8 cellular contexts compared by ENCODE assay signal in genomic region chr10:102660891-102661613, GRCh38. TPM values are rescaled to one million over a fixed set of nuclear protein-coding genes. Genes with fewer than 3 reads are reported as not detected.
DNase-seq lines count a peak whose midpoint lies in the region; ATAC-seq and TF ChIP-seq lines count a peak whose summit lies in the region.

No MANE protein-coding gene starts in this region.

- H3K36me3 Mint-ChIP-seq in activated T-cell treated with anti-CD3 and anti-CD28 coated beads, Interleukin-2, amount 50 U/mL, for 24 hours (ENCODE audit: low read depth), result peaks cover 33% of the 10 kb centered on the region
- peaks cover 25 to 38% of the 10 kb centered on the region in 2 donors for H3K36me3 Mint-ChIP-seq in CD14-positive monocyte

- H3K4me1 ChIP-seq in HEK293 (ENCODE audit: control insufficient read depth, insufficient read depth, low read length), result no peaks in the 10 kb centered on the region
- peaks cover 25 to 61% (median 44%) of the 10 kb centered on the region in 6 donors for H3K4me1 ChIP-seq in spleen

- peak overlapping the region; percentile 88 for H3K27ac Mint-ChIP-seq in activated T-cell treated with anti-CD3 and anti-CD28 coated beads, Interleukin-2, amount 50 U/mL, for 24 hours
- peak overlapping the region in 3 of 7 donors; percentile 11 to 50 (median 46) for H3K27ac Mint-ChIP-seq in CD14-positive monocyte

- H3K27ac ChIP-seq in HEK293 (ENCODE audit: extremely low read depth, low read depth, low read length) (no peak overlapping the region), spleen (peak overlapping the region; percentile 27 to 82 (median 61))

- no peaks in the 10 kb centered on the region for H3K9me3 ChIP-seq in HEK293 (ENCODE audit: control insufficient read depth, insufficient read depth, low read depth, low read length)
- no peaks in the 10 kb centered on the region for H3K9me3 ChIP-seq in spleen

- H3K4me3 ChIP-seq in HEK293 (ENCODE audit: low read depth, low read length) (no peak overlapping the region), spleen (peak overlapping the region in 2 of 8 donors; percentile 13 to 24)

- peak overlapping the region; percentile 59 for H3K4me3 Mint-ChIP-seq in activated T-cell treated with anti-CD3 and anti-CD28 coated beads, Interleukin-2, amount 50 U/mL, for 24 hours
- peak overlapping the region in 1 of 2 donors; percentile 41 for H3K4me3 Mint-ChIP-seq in CD14-positive monocyte

- peaks cover 0 to 24% of the 10 kb centered on the region in 2 experiments; a peak in 2 of 3 replicates for H3K36me3 ChIP-seq in HEK293 (ENCODE audit: control insufficient read depth in 2 of 2, insufficient read depth in 1 of 2, low read length in 2 of 2)
- H3K36me3 ChIP-seq in spleen, result peaks cover 3 to 35% (median 24%) of the 10 kb centered on the region in 6 donors

- H3K27me3 ChIP-seq in spleen (replicated peaks in 1 of 7), result no peaks in the 10 kb centered on the region

- ATAC-seq in GM18498 (IDR thresholded peaks at IDR 0.05; ENCODE audit: unreplicated experiment), result peak; percentile 87

- H3K4me1 Mint-ChIP-seq in activated T-cell treated with anti-CD3 and anti-CD28 coated beads, Interleukin-2, amount 50 U/mL, for 24 hours (ENCODE audit: low read depth), result peaks cover 45% of the 10 kb centered on the region
- H3K4me1 Mint-ChIP-seq in CD14-positive monocyte, result peaks cover 41% of the 10 kb centered on the region

- no peak for TF ChIP-seq POLR2A in spleen (IDR thresholded peaks at IDR 0.05)

- WGBS in spleen, 5 donors, result 1 to 4% (median 4%) methylated on average over 9 to 22 of the region's 22 CpGs

- POLR2A ChIA-PET in HEK293 (lab: Yijun Ruan, JAX), result interaction anchor here (1.0 to 1.5 kb wide), 2 partner anchors 15 to 53 kb away, joined by 3 to 7 read pairs; partner anchors contain the start of gene ARL3

- no peaks in the 10 kb centered on the region for H3K27me3 Mint-ChIP-seq in activated T-cell treated with anti-CD3 and anti-CD28 coated beads, Interleukin-2, amount 50 U/mL, for 24 hours
- H3K27me3 Mint-ChIP-seq in CD14-positive monocyte (ENCODE audit: low read depth in 3 of 3), result peaks cover 0 to 4% (median 2%) of the 10 kb centered on the region in 3 donors

- no peaks in the 10 kb centered on the region for H3K9me3 Mint-ChIP-seq in activated T-cell treated with anti-CD3 and anti-CD28 coated beads, Interleukin-2, amount 50 U/mL, for 24 hours
- no peaks in the 10 kb centered on the region for H3K9me3 Mint-ChIP-seq in CD14-positive monocyte

- no peak for TF ChIP-seq CTCF in HEK293 (tag by site-specific recombination; IDR thresholded peaks at IDR 0.05)
- no peak for TF ChIP-seq CTCF in spleen (IDR thresholded peaks at IDR 0.05 in 8 of 11, conservative IDR thresholded peaks at IDR 0.05 in 3 of 11)
- TF ChIP-seq CTCF in CD14-positive monocyte (IDR thresholded peaks at IDR 0.05), result no peak

- CTCF ChIA-PET in HEK293 (lab: Yijun Ruan, JAX), result interaction anchor here (0.6 to 2.0 kb wide), 3 partner anchors 8 to 1083 kb away, joined by 3 to 15 read pairs (median 4); partner anchors contain the start of gene SUFU

- intact Hi-C loops in head of caudate nucleus (cut with DNase I), result no loop called here
- intact Hi-C loops in spleen (cut with DNase I; ENCODE audit: low total_unique reads), result no loop called here
- intact Hi-C loops in CD14-positive monocyte (cut with micrococcal nuclease), result no loop called here

- DNase-seq in NCI-H146 treated with DMSO at 0.1 percent for 48 hours (lab: John Stamatoyannopoulos, UW; ENCODE audit: unreplicated experiment) (peak; percentile 7), head of caudate nucleus (peak in 37 of 42 donors; percentile 49 to 86 (median 66)), spleen (peak; percentile 90), CD14-positive monocyte (ENCODE audit: low spot score) (no peak)
- peak; percentile 83 for DNase-seq in activated T-cell treated with anti-CD3 and anti-CD28 coated beads, Interleukin-2, amount 50 U/mL, for 24 hours
- no peak for DNase-seq in effector CD8-positive, alpha-beta T cell (lab: John Stamatoyannopoulos, UW)

TF ChIP-seq in HEK293, 187 proteins besides CTCF, POLR2A, EP300 and RAD21 (continues in another document):
- TF ChIP-seq ZIC2 (tag by site-specific recombination; IDR thresholded peaks at IDR 0.05), result peak; percentile 76; the same call in 1 of the 2 replicates
- TF ChIP-seq ZNF239 (tag by site-specific recombination; IDR thresholded peaks at IDR 0.05), result no peak
- TF ChIP-seq KLF16 (tag by site-specific recombination; IDR thresholded peaks at IDR 0.05), result no peak
- no peak for TF ChIP-seq SP7 (tag by site-specific recombination; IDR thresholded peaks at IDR 0.05)
- no peak for TF ChIP-seq ZNF596 (tag by site-specific recombination; IDR thresholded peaks at IDR 0.05)
- TF ChIP-seq ZNF311 (tag by site-specific recombination; IDR thresholded peaks at IDR 0.05; ENCODE audit: borderline replicate concordance), result no peak
- no peak for TF ChIP-seq ZNF549 (tag by site-specific recombination; IDR thresholded peaks at IDR 0.05)
- no peak for TF ChIP-seq ZNF645 (tag by site-specific recombination; IDR thresholded peaks at IDR 0.05)
- TF ChIP-seq ZNF37A (tag by site-specific recombination; IDR thresholded peaks at IDR 0.05), result no peak
- no peak for TF ChIP-seq WT1 (tag by site-specific recombination; IDR thresholded peaks at IDR 0.05)
- TF ChIP-seq ZNF692 (tag by site-specific recombination; IDR thresholded peaks at IDR 0.05), result no peak
- no peak for TF ChIP-seq KLF8 (tag by site-specific recombination; IDR thresholded peaks at IDR 0.05)
- no peak for TF ChIP-seq ZNF10 (tag by site-specific recombination; IDR thresholded peaks at IDR 0.05)
- TF ChIP-seq, protein P1, sequence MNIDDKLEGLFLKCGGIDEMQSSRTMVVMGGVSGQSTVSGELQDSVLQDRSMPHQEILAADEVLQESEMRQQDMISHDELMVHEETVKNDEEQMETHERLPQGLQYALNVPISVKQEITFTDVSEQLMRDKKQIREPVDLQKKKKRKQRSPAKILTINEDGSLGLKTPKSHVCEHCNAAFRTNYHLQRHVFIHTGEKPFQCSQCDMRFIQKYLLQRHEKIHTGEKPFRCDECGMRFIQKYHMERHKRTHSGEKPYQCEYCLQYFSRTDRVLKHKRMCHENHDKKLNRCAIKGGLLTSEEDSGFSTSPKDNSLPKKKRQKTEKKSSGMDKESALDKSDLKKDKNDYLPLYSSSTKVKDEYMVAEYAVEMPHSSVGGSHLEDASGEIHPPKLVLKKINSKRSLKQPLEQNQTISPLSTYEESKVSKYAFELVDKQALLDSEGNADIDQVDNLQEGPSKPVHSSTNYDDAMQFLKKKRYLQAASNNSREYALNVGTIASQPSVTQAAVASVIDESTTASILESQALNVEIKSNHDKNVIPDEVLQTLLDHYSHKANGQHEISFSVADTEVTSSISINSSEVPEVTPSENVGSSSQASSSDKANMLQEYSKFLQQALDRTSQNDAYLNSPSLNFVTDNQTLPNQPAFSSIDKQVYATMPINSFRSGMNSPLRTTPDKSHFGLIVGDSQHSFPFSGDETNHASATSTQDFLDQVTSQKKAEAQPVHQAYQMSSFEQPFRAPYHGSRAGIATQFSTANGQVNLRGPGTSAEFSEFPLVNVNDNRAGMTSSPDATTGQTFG (tag by site-specific recombination; IDR thresholded peaks at IDR 0.05; ENCODE audit: borderline replicate concordance), result no peak
- TF ChIP-seq ZSCAN23 (tag by site-specific recombination; IDR thresholded peaks at IDR 0.05), result no peak
- no peak for TF ChIP-seq ZNF24 (tag by site-specific recombination; IDR thresholded peaks at IDR 0.05)
- peak; percentile 85 for TF ChIP-seq ZBTB8A (tag by site-specific recombination; IDR thresholded peaks at IDR 0.05)
- no peak for TF ChIP-seq ZNF121 (tag by site-specific recombination; IDR thresholded peaks at IDR 0.05)
- peak; percentile 68 for TF ChIP-seq ZFHX2 (tag by site-specific recombination; conservative IDR thresholded peaks at IDR 0.05)
- TF ChIP-seq ZNF362 (tag by site-specific recombination; IDR thresholded peaks at IDR 0.05), result no peak
- 0 out of 2 replicates have a peak, but pooled peaks have one; percentile 25 for TF ChIP-seq SP2 (tag by site-specific recombination; IDR thresholded peaks at IDR 0.05)

RNA-seq across cellular contexts. Expression of gene TRIM8, which starts 16.8 kb away (rescaled TPM):
- 100 to 1,000 TPM in 2 of 7 donors, 10 to 100 TPM in 5; 86.3 to 116 (median 94.9) TPM for total RNA-seq in spleen
- 10 to 100 TPM; 23.5 to 37.6 (median 27.0) TPM for polyA plus RNA-seq in spleen
- 10 to 100 TPM; 39.4 to 41.4 TPM for polyA plus RNA-seq in CD14-positive monocyte

RNA-seq across cellular contexts. Expression of gene ARL3, which starts 53.1 kb away (rescaled TPM):
- 1 to 10 TPM; 2.2 to 5.1 (median 4.2) TPM for total RNA-seq in spleen
- 1 to 10 TPM; 2.6 to 4.1 (median 3.2) TPM for polyA plus RNA-seq in spleen
- polyA plus RNA-seq in CD14-positive monocyte, result 1 to 10 TPM; 6.0 to 6.3 TPM

RNA-seq across cellular contexts. Expression of gene SFXN2, which starts 53.4 kb away (rescaled TPM):
- total RNA-seq in spleen, result 10 to 100 TPM in 5 of 7 donors, 1 to 10 TPM in 2; 5.5 to 12.8 (median 10.5) TPM
- polyA plus RNA-seq in spleen (1 to 10 TPM; 3.0 to 6.0 (median 5.4) TPM), CD14-positive monocyte (1 to 10 TPM; 1.8 to 2.0 TPM)

Comparison
In these comparisons a context has a peak if more than half of its experiments do, and no peak if none do; other contexts are left out.
1. DNase-seq: peak in NCI-H146 treated with DMSO at 0.1 percent for 48 hours (single experiment), activated T-cell treated with anti-CD3 and anti-CD28 coated beads, Interleukin-2, amount 50 U/mL, for 24 hours (single experiment), head of caudate nucleus (37 of 42) and spleen (single experiment); none in effector CD8-positive, alpha-beta T cell (single experiment) and CD14-positive monocyte (single experiment).